1 cellular context compared by ENCODE assay signal in the genomic region with DNA sequence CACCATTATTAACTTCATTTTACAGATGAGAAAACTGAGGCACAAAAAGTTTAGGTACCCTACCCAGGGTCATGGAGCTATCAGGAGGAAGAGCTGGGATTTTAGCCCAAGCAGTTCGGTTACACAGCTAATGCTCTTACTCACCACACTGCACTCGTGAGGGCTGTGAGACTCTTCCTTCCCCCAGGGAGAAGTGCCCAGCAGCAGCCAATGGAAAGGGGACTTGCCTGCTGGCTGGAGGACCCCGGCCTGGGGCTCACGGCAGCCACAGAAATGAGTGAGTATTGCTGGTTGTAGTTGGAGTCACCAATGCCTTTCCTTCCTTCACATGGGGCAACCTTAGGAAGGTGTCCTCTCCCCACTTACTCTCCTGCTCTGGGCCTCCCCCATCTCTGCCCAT.
TF ChIP-seq lines count a peak whose summit lies in the region.

No MANE protein-coding gene starts in this region.

TF ChIP-seq in GM12878, 131 proteins besides CTCF, POLR2A, EP300 and RAD21 (continued from another document):
- TF ChIP-seq, protein P1, sequence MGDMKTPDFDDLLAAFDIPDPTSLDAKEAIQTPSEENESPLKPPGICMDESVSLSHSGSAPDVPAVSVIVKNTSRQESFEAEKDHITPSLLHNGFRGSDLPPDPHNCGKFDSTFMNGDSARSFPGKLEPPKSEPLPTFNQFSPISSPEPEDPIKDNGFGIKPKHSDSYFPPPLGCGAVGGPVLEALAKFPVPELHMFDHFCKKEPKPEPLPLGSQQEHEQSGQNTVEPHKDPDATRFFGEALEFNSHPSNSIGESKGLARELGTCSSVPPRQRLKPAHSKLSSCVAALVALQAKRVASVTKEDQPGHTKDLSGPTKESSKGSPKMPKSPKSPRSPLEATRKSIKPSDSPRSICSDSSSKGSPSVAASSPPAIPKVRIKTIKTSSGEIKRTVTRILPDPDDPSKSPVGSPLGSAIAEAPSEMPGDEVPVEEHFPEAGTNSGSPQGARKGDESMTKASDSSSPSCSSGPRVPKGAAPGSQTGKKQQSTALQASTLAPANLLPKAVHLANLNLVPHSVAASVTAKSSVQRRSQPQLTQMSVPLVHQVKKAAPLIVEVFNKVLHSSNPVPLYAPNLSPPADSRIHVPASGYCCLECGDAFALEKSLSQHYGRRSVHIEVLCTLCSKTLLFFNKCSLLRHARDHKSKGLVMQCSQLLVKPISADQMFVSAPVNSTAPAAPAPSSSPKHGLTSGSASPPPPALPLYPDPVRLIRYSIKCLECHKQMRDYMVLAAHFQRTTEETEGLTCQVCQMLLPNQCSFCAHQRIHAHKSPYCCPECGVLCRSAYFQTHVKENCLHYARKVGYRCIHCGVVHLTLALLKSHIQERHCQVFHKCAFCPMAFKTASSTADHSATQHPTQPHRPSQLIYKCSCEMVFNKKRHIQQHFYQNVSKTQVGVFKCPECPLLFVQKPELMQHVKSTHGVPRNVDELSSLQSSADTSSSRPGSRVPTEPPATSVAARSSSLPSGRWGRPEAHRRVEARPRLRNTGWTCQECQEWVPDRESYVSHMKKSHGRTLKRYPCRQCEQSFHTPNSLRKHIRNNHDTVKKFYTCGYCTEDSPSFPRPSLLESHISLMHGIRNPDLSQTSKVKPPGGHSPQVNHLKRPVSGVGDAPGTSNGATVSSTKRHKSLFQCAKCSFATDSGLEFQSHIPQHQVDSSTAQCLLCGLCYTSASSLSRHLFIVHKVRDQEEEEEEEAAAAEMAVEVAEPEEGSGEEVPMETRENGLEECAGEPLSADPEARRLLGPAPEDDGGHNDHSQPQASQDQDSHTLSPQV (IDR thresholded peaks at IDR 0.05): no peak
- TF ChIP-seq, protein P2, sequence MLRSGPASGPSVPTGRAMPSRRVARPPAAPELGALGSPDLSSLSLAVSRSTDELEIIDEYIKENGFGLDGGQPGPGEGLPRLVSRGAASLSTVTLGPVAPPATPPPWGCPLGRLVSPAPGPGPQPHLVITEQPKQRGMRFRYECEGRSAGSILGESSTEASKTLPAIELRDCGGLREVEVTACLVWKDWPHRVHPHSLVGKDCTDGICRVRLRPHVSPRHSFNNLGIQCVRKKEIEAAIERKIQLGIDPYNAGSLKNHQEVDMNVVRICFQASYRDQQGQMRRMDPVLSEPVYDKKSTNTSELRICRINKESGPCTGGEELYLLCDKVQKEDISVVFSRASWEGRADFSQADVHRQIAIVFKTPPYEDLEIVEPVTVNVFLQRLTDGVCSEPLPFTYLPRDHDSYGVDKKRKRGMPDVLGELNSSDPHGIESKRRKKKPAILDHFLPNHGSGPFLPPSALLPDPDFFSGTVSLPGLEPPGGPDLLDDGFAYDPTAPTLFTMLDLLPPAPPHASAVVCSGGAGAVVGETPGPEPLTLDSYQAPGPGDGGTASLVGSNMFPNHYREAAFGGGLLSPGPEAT (IDR thresholded peaks at IDR 0.05; ENCODE audit: low read depth): no peak
- TF ChIP-seq RAD51 (IDR thresholded peaks at IDR 0.05) (no peak), IKZF1 (conservative IDR thresholded peaks at IDR 0.05) (no peak), LARP7 (IDR thresholded peaks at IDR 0.05) (no peak), MEF2B (IDR thresholded peaks at IDR 0.05; ENCODE audit: partially characterized antibody, poor library complexity, severe bottlenecking) (no peak), SUZ12 (IDR thresholded peaks at IDR 0.05; ENCODE audit: unreplicated experiment) (no peak), SIN3A (IDR thresholded peaks at IDR 0.05; ENCODE audit: low read depth, low read length) (no peak), RELA (IDR thresholded peaks at IDR 0.05; ENCODE audit: borderline replicate concordance, partially characterized antibody) (no peak)
- TF ChIP-seq, protein P3, sequence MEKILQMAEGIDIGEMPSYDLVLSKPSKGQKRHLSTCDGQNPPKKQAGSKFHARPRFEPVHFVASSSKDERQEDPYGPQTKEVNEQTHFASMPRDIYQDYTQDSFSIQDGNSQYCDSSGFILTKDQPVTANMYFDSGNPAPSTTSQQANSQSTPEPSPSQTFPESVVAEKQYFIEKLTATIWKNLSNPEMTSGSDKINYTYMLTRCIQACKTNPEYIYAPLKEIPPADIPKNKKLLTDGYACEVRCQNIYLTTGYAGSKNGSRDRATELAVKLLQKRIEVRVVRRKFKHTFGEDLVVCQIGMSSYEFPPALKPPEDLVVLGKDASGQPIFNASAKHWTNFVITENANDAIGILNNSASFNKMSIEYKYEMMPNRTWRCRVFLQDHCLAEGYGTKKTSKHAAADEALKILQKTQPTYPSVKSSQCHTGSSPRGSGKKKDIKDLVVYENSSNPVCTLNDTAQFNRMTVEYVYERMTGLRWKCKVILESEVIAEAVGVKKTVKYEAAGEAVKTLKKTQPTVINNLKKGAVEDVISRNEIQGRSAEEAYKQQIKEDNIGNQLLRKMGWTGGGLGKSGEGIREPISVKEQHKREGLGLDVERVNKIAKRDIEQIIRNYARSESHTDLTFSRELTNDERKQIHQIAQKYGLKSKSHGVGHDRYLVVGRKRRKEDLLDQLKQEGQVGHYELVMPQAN (conservative IDR thresholded peaks at IDR 0.05): no peak
- TF ChIP-seq, protein P4, sequence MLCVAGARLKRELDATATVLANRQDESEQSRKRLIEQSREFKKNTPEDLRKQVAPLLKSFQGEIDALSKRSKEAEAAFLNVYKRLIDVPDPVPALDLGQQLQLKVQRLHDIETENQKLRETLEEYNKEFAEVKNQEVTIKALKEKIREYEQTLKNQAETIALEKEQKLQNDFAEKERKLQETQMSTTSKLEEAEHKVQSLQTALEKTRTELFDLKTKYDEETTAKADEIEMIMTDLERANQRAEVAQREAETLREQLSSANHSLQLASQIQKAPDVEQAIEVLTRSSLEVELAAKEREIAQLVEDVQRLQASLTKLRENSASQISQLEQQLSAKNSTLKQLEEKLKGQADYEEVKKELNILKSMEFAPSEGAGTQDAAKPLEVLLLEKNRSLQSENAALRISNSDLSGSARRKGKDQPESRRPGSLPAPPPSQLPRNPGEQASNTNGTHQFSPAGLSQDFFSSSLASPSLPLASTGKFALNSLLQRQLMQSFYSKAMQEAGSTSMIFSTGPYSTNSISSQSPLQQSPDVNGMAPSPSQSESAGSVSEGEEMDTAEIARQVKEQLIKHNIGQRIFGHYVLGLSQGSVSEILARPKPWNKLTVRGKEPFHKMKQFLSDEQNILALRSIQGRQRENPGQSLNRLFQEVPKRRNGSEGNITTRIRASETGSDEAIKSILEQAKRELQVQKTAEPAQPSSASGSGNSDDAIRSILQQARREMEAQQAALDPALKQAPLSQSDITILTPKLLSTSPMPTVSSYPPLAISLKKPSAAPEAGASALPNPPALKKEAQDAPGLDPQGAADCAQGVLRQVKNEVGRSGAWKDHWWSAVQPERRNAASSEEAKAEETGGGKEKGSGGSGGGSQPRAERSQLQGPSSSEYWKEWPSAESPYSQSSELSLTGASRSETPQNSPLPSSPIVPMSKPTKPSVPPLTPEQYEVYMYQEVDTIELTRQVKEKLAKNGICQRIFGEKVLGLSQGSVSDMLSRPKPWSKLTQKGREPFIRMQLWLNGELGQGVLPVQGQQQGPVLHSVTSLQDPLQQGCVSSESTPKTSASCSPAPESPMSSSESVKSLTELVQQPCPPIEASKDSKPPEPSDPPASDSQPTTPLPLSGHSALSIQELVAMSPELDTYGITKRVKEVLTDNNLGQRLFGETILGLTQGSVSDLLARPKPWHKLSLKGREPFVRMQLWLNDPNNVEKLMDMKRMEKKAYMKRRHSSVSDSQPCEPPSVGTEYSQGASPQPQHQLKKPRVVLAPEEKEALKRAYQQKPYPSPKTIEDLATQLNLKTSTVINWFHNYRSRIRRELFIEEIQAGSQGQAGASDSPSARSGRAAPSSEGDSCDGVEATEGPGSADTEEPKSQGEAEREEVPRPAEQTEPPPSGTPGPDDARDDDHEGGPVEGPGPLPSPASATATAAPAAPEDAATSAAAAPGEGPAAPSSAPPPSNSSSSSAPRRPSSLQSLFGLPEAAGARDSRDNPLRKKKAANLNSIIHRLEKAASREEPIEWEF (IDR thresholded peaks at IDR 0.05; ENCODE audit: insufficient replicate concordance, low read depth, low read length): no peak
- TF ChIP-seq, protein P5, sequence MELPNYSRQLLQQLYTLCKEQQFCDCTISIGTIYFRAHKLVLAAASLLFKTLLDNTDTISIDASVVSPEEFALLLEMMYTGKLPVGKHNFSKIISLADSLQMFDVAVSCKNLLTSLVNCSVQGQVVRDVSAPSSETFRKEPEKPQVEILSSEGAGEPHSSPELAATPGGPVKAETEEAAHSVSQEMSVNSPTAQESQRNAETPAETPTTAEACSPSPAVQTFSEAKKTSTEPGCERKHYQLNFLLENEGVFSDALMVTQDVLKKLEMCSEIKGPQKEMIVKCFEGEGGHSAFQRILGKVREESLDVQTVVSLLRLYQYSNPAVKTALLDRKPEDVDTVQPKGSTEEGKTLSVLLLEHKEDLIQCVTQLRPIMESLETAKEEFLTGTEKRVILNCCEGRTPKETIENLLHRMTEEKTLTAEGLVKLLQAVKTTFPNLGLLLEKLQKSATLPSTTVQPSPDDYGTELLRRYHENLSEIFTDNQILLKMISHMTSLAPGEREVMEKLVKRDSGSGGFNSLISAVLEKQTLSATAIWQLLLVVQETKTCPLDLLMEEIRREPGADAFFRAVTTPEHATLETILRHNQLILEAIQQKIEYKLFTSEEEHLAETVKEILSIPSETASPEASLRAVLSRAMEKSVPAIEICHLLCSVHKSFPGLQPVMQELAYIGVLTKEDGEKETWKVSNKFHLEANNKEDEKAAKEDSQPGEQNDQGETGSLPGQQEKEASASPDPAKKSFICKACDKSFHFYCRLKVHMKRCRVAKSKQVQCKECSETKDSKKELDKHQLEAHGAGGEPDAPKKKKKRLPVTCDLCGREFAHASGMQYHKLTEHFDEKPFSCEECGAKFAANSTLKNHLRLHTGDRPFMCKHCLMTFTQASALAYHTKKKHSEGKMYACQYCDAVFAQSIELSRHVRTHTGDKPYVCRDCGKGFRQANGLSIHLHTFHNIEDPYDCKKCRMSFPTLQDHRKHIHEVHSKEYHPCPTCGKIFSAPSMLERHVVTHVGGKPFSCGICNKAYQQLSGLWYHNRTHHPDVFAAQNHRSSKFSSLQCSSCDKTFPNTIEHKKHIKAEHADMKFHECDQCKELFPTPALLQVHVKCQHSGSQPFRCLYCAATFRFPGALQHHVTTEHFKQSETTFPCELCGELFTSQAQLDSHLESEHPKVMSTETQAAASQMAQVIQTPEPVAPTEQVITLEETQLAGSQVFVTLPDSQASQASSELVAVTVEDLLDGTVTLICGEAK (IDR thresholded peaks at IDR 0.05; ENCODE audit: borderline replicate concordance): no peak
- TF ChIP-seq, protein P6, sequence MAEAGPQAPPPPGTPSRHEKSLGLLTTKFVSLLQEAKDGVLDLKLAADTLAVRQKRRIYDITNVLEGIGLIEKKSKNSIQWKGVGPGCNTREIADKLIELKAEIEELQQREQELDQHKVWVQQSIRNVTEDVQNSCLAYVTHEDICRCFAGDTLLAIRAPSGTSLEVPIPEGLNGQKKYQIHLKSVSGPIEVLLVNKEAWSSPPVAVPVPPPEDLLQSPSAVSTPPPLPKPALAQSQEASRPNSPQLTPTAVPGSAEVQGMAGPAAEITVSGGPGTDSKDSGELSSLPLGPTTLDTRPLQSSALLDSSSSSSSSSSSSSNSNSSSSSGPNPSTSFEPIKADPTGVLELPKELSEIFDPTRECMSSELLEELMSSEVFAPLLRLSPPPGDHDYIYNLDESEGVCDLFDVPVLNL (IDR thresholded peaks at IDR 0.05; ENCODE audit: low read depth, low read length): no peak
